In the genomic region with DNA sequence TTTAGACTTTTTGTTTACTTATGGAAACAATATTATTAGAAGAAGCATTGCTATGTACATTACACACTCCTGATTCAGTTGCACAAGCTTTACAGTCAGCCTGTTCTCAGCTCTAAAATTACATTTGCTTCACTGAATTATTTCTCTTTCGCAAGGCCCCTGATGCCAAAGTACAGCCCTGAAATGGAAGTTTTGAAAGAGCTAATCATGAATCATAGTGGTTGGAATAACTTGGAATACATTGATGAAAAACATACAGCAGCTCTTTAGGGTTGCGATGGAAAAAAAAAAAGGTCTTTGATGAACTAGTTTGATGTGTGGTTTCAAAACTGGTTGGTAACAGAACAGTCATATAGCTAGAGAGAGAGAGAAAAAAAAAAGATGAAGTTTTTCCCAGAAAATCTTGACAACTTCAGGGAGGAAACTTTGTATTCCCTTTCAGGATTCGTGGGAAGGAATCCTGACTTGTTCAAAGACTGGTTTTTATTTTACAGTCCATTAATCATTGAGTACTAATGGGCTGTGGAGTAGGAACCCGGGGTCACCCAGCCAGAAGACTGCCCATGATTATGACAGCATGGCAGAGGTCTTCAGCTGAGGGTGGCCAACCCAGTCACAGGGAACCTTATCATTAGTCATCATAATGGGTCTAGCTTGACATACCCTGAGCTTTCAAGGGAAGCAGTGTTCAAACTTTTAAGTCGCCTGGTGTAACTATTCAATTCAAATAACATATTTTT, we compare ENCODE assay signal across 13 cellular contexts.
DNase-seq lines count a peak whose midpoint lies in the region.
"Had no signal": no experiment of that assay in that cellular context is flagged by ENCODE, and none has a peak within 500 bp of the region (broad histone marks: within the 10 kb centered on the region; RNA-seq: fewer than 3 reads in every experiment).

No MANE protein-coding gene starts in this region.

- peak; percentile 28 for DNase-seq in HPDE6-E6E7 (ENCODE audit: extremely low spot score)
- peak; percentile 19 for DNase-seq in amniotic stem cell (lab: John Stamatoyannopoulos, UW)
- peak; percentile 9 for DNase-seq in hepatic stellate cell (ENCODE audit: low spot score)
- DNase-seq in stromal cell of bone marrow (ENCODE audit: low read depth), result peak; percentile 87
- no peak for DNase-seq in SHP77 treated with DMSO at 0.1 percent for 48 hours (lab: John Stamatoyannopoulos, UW)
- no peak for DNase-seq in NCI-H1048 (lab: John Stamatoyannopoulos, UW)
- no peak for DNase-seq in SKM-1 (lab: John Stamatoyannopoulos, UW; ENCODE audit: unreplicated experiment)
- DNase-seq: activated CD4-positive, alpha-beta T cell treated with anti-CD3 and anti-CD28 coated beads for 4 hours; caudate nucleus; NCI-H1092; NCI-H774; stimulated activated CD4-positive, alpha-beta T cell treated with anti-CD3 and anti-CD28 coated beads, Interleukin-2, amount 100 ng/mL, for 48 hours; stimulated activated naive CD4-positive, alpha-beta T cell had no signal

Comparison
In these comparisons a context has a peak if more than half of its experiments do, and no peak if none do; other contexts are left out.
1. DNase-seq: peak in HPDE6-E6E7 (single experiment), amniotic stem cell (single experiment), hepatic stellate cell (single experiment) and stromal cell of bone marrow (single experiment); none in SHP77 treated with DMSO at 0.1 percent for 48 hours (single experiment), NCI-H1048 (single experiment) and SKM-1 (single experiment).